Comparison of ENCODE assay signal across 33 cellular contexts in genomic region chr1:238139713-238140112, GRCh38.
"Had no signal": no experiment of that assay in that cellular context is flagged by ENCODE, and none has a peak within 500 bp of the region (broad histone marks: within the 10 kb centered on the region; RNA-seq: fewer than 3 reads in every experiment).

No MANE protein-coding gene starts in this region.

- H3K4me1 ChIP-seq: esophagus muscularis mucosa, pancreas, prostate gland, right atrium auricular region, stomach, tibial artery had no signal

- H3K27me3 Mint-ChIP-seq: activated CD4-positive, alpha-beta memory T cell treated with anti-CD3 and anti-CD28 coated beads, Interleukin-2, amount 10 ng/mL, durations not matched to agents 7 days and 5 days; activated CD4-positive, alpha-beta T cell treated with anti-CD3 and anti-CD28 coated beads, Interleukin-2, amount 10 ng/mL, durations not matched to agents 7 days and 5 days; activated T-helper 17 cell treated with anti-CD3 and anti-CD28 coated beads, Interleukin-2, amount 50 U/mL, for 72 hours; memory B cell; naive thymus-derived CD4-positive, alpha-beta T cell; stimulated activated memory B cell treated with anti-CD40 and anti-IgM and Interleukin-4, amounts not matched to agents 10 μg/mL and 1 μg/mL and 100 μg/mL, for 72 hours had no signal

- ATAC-seq: activated T-cell treated with anti-CD3 and anti-CD28 coated beads, Interleukin-2, amount 50 U/mL, for 4 hours; activated T-helper 17 cell treated with anti-CD3 and anti-CD28 coated beads, Interleukin-2, amount 50 U/mL, for 72 hours; left colon; naive thymus-derived CD4-positive, alpha-beta T cell; pancreas; stimulated activated memory B cell treated with anti-CD40 and anti-IgM and Interleukin-4, amounts not matched to agents 10 μg/mL and 1 μg/mL and 100 μg/mL, for 72 hours had no signal

- H3K27me3 ChIP-seq: esophagus muscularis mucosa, pancreas, right atrium auricular region, stomach, tibial artery had no signal

- H3K4me3 Mint-ChIP-seq: activated CD4-positive, alpha-beta memory T cell treated with anti-CD3 and anti-CD28 coated beads, Interleukin-2, amount 10 ng/mL, durations not matched to agents 7 days and 5 days; activated CD4-positive, alpha-beta T cell treated with anti-CD3 and anti-CD28 coated beads, Interleukin-2, amount 10 ng/mL, durations not matched to agents 7 days and 5 days; activated T-cell treated with anti-CD3 and anti-CD28 coated beads, Interleukin-2, amount 50 U/mL, for 4 hours; activated T-helper 17 cell treated with anti-CD3 and anti-CD28 coated beads, Interleukin-2, amount 50 U/mL, for 72 hours; memory B cell; naive thymus-derived CD4-positive, alpha-beta T cell; stimulated activated memory B cell treated with anti-CD40 and anti-IgM and Interleukin-4, amounts not matched to agents 10 μg/mL and 1 μg/mL and 100 μg/mL, for 72 hours; T-helper 1 cell treated with Interleukin-12 subunit alpha and Interleukin-12 subunit beta and Interleukin-4 antibody, amounts not matched to agents 30 μg/mL and 1 μg/mL, for 36 hours had no signal

- H3K27ac Mint-ChIP-seq: activated CD4-positive, alpha-beta memory T cell treated with anti-CD3 and anti-CD28 coated beads, Interleukin-2, amount 10 ng/mL, durations not matched to agents 7 days and 5 days; activated CD4-positive, alpha-beta T cell treated with anti-CD3 and anti-CD28 coated beads, Interleukin-2, amount 10 ng/mL, durations not matched to agents 7 days and 5 days; activated T-helper 17 cell treated with anti-CD3 and anti-CD28 coated beads, Interleukin-2, amount 50 U/mL, for 72 hours; memory B cell; naive thymus-derived CD4-positive, alpha-beta T cell; stimulated activated memory B cell treated with anti-CD40 and anti-IgM and Interleukin-4, amounts not matched to agents 10 μg/mL and 1 μg/mL and 100 μg/mL, for 72 hours; T-helper 1 cell treated with Interleukin-12 subunit alpha and Interleukin-12 subunit beta and Interleukin-4 antibody, amounts not matched to agents 30 μg/mL and 1 μg/mL, for 36 hours had no signal

- H3K9me3 ChIP-seq: esophagus muscularis mucosa, pancreas, prostate gland, right atrium auricular region, tibial artery had no signal

- DNase-seq: activated CD4-positive, alpha-beta memory T cell treated with anti-CD3 and anti-CD28 coated beads, Interleukin-2, amount 10 ng/mL, durations not matched to agents 7 days and 5 days; activated CD4-positive, alpha-beta T cell treated with anti-CD3 and anti-CD28 coated beads for 1 hour; activated CD4-positive, alpha-beta T cell treated with anti-CD3 and anti-CD28 coated beads, Interleukin-2, amount 10 ng/mL, durations not matched to agents 7 days and 5 days; activated CD8-positive, alpha-beta memory T cell treated with anti-CD3 and anti-CD28 coated beads, Interleukin-2, amount 50 U/mL, for 48 hours; activated gamma-delta T cell treated with Interleukin-2 at 50 U/mL for 16 hours; activated naive CD4-positive, alpha-beta T cell treated with anti-CD3 and anti-CD28 coated beads, Interleukin-2, amount 50 U/mL, for 16 hours; activated T-cell treated with anti-CD3 and anti-CD28 coated beads, Interleukin-2, amount 50 U/mL, for 4 hours; amniotic stem cell; caudate nucleus; foreskin melanocyte; glutamatergic neuron; left colon; midbrain; naive thymus-derived CD4-positive, alpha-beta T cell; nucleus accumbens; pancreas; stimulated activated CD4-positive, alpha-beta T cell treated with anti-CD3 and anti-CD28 coated beads, Interleukin-1b, Interleukin-23, amount 100 ng/mL, for 48 hours; stimulated activated CD4-positive, alpha-beta T cell treated with anti-CD3 and anti-CD28 coated beads, Interleukin-4, amount 100 ng/mL, for 4 hours; stimulated activated CD8-positive, alpha-beta memory T cell treated with anti-CD3 and anti-CD28 coated beads, Interleukin-4, amount 100 ng/mL, for 48 hours; stomach; SW 1271; T-helper 9 cell; tibial artery had no signal

- H3K27ac ChIP-seq: esophagus muscularis mucosa, pancreas, prostate gland, right atrium auricular region, stomach, tibial artery had no signal

- H3K36me3 Mint-ChIP-seq: memory B cell; naive thymus-derived CD4-positive, alpha-beta T cell; stimulated activated memory B cell treated with anti-CD40 and anti-IgM and Interleukin-4, amounts not matched to agents 10 μg/mL and 1 μg/mL and 100 μg/mL, for 72 hours had no signal

- H3K9me3 Mint-ChIP-seq: activated CD4-positive, alpha-beta T cell treated with anti-CD3 and anti-CD28 coated beads, Interleukin-2, amount 10 ng/mL, durations not matched to agents 7 days and 5 days; activated T-cell treated with anti-CD3 and anti-CD28 coated beads, Interleukin-2, amount 50 U/mL, for 4 hours; memory B cell; stimulated activated memory B cell treated with anti-CD40 and anti-IgM and Interleukin-4, amounts not matched to agents 10 μg/mL and 1 μg/mL and 100 μg/mL, for 72 hours; T-helper 1 cell treated with Interleukin-12 subunit alpha and Interleukin-12 subunit beta and Interleukin-4 antibody, amounts not matched to agents 30 μg/mL and 1 μg/mL, for 36 hours had no signal

- H3K4me3 ChIP-seq: esophagus muscularis mucosa, pancreas, prostate gland, right atrium auricular region, smooth muscle cell, stomach, tibial artery had no signal

- H3K4me1 Mint-ChIP-seq: activated CD4-positive, alpha-beta memory T cell treated with anti-CD3 and anti-CD28 coated beads, Interleukin-2, amount 10 ng/mL, durations not matched to agents 7 days and 5 days; activated CD4-positive, alpha-beta T cell treated with anti-CD3 and anti-CD28 coated beads, Interleukin-2, amount 10 ng/mL, durations not matched to agents 7 days and 5 days; activated T-helper 17 cell treated with anti-CD3 and anti-CD28 coated beads, Interleukin-2, amount 50 U/mL, for 72 hours; memory B cell; naive thymus-derived CD4-positive, alpha-beta T cell; stimulated activated memory B cell treated with anti-CD40 and anti-IgM and Interleukin-4, amounts not matched to agents 10 μg/mL and 1 μg/mL and 100 μg/mL, for 72 hours had no signal

- FAIRE-seq: endothelial cell of umbilical vein, keratinocyte, pancreas had no signal

- H3K4me2 ChIP-seq: smooth muscle cell had no signal

- H3K36me3 ChIP-seq: esophagus muscularis mucosa, pancreas, prostate gland, right atrium auricular region, stomach, tibial artery had no signal
